14 cellular contexts compared by ENCODE assay signal in the genomic region with DNA sequence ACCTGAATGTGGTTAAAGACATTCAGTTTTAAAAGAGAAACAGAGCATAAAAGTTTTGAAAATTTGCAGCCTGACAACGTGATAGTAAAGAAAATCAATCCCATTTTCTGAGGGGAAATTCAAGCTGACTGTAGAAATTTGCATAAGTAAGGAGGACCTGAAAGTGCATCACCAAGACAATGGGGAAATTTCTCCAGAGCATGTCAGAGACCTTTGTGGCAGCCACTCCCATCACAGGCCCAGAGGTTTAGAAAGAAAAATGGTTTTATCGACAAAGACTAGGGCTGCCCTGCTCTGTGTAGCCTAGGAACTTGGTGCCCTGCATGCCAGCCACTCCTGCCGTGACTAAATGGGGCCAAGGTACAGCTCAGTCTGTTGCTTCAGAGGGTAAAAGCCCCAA.
DNase-seq lines count a peak whose midpoint lies in the region; ATAC-seq, FAIRE-seq and TF ChIP-seq lines count a peak whose summit lies in the region.
"Had no signal": no experiment of that assay in that cellular context is flagged by ENCODE, and none has a peak within 500 bp of the region (broad histone marks: within the 10 kb centered on the region; RNA-seq: fewer than 3 reads in every experiment).

No MANE protein-coding gene starts in this region.

- H3K4me1 ChIP-seq in HUES48 (ENCODE audit: control insufficient read depth, insufficient read depth, low read length), result peaks cover 13% of the 10 kb centered on the region; the same call in 1 of the 2 replicates
- H3K4me1 ChIP-seq in H1 (replicated peaks in 1 of 4; ENCODE audit: control insufficient read depth in 3 of 4, insufficient read depth in 4 of 4, low read length in 3 of 4), result no peaks in the 10 kb centered on the region
- no peaks in the 10 kb centered on the region for H3K4me1 ChIP-seq in esophagus squamous epithelium

- H2BK20ac ChIP-seq in H1 (ENCODE audit: low read length), result no peak overlapping the region

- FAIRE-seq in H1 (lab: Jason Lieb, UNC), result peak; percentile 52
- FAIRE-seq: A204.1 had no signal

- WGBS in H1 (ENCODE audit: extremely low coverage in 1 of 2, insufficient coverage in 1 of 2, insufficient read length in 1 of 2, insufficient replicate concordance in 2 of 2, low coverage in 1 of 2, low lambda C conversion rate in 2 of 2, missing lambda C conversion rate in 1 of 2), 2 experiments, result 68% methylated on average over 3 of the region's 3 CpGs; no CpG with 5 or more reads in 1 of the 2 experiments
- 57 to 67% methylated on average over 2 to 3 of the region's 3 CpGs for WGBS in esophagus squamous epithelium, 2 donors

- no peaks in the 10 kb centered on the region for H4K20me1 ChIP-seq in H1 (replicated peaks in 1 of 2; ENCODE audit: control insufficient read depth in 1 of 2, insufficient read depth in 2 of 2, low read length in 2 of 2)

- H3K4me2 ChIP-seq in H1 (ENCODE audit: insufficient read depth in 1 of 2, low read depth in 2 of 2, low read length in 2 of 2), result peak overlapping the region in 1 of 2 experiments; percentile 21; a peak in 2 of 4 replicates

- no peaks in the 10 kb centered on the region for H3K27me3 ChIP-seq in HUES48 (ENCODE audit: control insufficient read depth, insufficient read depth, low read length)
- H3K27me3 ChIP-seq in H1 (replicated peaks in 1 of 4; ENCODE audit: control insufficient read depth in 3 of 4, extremely low read depth in 1 of 4, insufficient read depth in 3 of 4, low read length in 3 of 4), result no peaks in the 10 kb centered on the region
- H3K27me3 ChIP-seq in esophagus squamous epithelium, result no peaks in the 10 kb centered on the region

- H2AK5ac ChIP-seq in H1 (ENCODE audit: low read depth, low read length), result no peak overlapping the region

- H2AFZ ChIP-seq in H1 (ENCODE audit: low read length), result no peak overlapping the region; the same call in 1 of the 2 replicates

- intact Hi-C loops in esophagus squamous epithelium (cut with DNase I), result no loop called here

- H3K79me1 ChIP-seq in H1 (ENCODE audit: low read depth, low read length), result no peaks in the 10 kb centered on the region

- H4K91ac ChIP-seq in H1 (replicated peaks; ENCODE audit: insufficient read length, low read length), result no peak overlapping the region

- no peak overlapping the region for H4K8ac ChIP-seq in H1 (ENCODE audit: extremely low read depth, insufficient read depth, low read length)

- POLR2A ChIA-PET in H1 (lab: Charles Lee; ENCODE audit: partially characterized antibody), result no interaction called here

- H3K4ac ChIP-seq in H1 (replicated peaks; ENCODE audit: insufficient read length, low read depth, low read length), result no peak overlapping the region

- H3K9me3 ChIP-seq in HUES48 (ENCODE audit: control insufficient read depth, insufficient read depth, low read length) (0 out of 2 replicates have a peak, but pooled peaks cover 10% of the 10 kb centered on the region), H1 (ENCODE audit: insufficient read depth in 2 of 2, low read depth in 1 of 2, low read length in 1 of 2) (0 out of 4 replicates have a peak, but pooled peaks cover 0 to 3% of the 10 kb centered on the region in 2 experiments), esophagus squamous epithelium (peaks cover 0 to 5% (median 0%) of the 10 kb centered on the region in 3 donors)

- no peak overlapping the region for H3K56ac ChIP-seq in H1 (replicated peaks; ENCODE audit: insufficient read length, low read depth, low read length)

- H4K5ac ChIP-seq in H1 (ENCODE audit: insufficient read length, low read depth, low read length), result no peak overlapping the region

- no peak overlapping the region for H3K9ac ChIP-seq in HUES48 (ENCODE audit: low read depth, low read length)
- H3K9ac ChIP-seq in H1 (replicated peaks in 1 of 4; ENCODE audit: extremely low read depth in 1 of 4, low read depth in 3 of 4, low read length in 3 of 4), result no peak overlapping the region

- H2BK120ac ChIP-seq in H1 (replicated peaks; ENCODE audit: low read depth, low read length), result no peak overlapping the region

- no peaks in the 10 kb centered on the region for H3K79me2 ChIP-seq in H1 (ENCODE audit: control insufficient read depth in 1 of 2, insufficient read depth in 2 of 2, low read length in 2 of 2)

- H3K27ac ChIP-seq in HUES48 (ENCODE audit: low read depth, low read length) (peak overlapping the region; percentile 61), H1 (ENCODE audit: low read depth, low read length) (no peak overlapping the region), esophagus squamous epithelium (no peak overlapping the region)

- H2BK12ac ChIP-seq in H1 (ENCODE audit: low read depth, low read length), result no peak overlapping the region

- H3K23ac ChIP-seq in H1 (ENCODE audit: insufficient read length), result no peak overlapping the region

- no peak overlapping the region for H2BK5ac ChIP-seq in H1 (ENCODE audit: low read depth, low read length)

- DNase-seq in H1 (ENCODE audit: low read depth in 1 of 2, low spot score in 2 of 2) (peak in 1 of 2 experiments; percentile 19), NCI-H2227 treated with DMSO at 0.1 percent for 48 hours (lab: John Stamatoyannopoulos, UW) (no peak), esophagus squamous epithelium (lab: John Stamatoyannopoulos, UW) (no peak), NCI-H2081 treated with DMSO at 0.1 percent for 48 hours (lab: John Stamatoyannopoulos, UW) (no peak)
- DNase-seq: C1 segment of cervical spinal cord; Calu3; CD4-positive, alpha-beta T cell; DMS 273 treated with DMSO at 0.1 percent for 48 hours; HCEC 1CT; HFFc6 had no signal

- TF ChIP-seq EP300 in H1 (IDR thresholded peaks at IDR 0.05; ENCODE audit: borderline replicate concordance in 1 of 2, low read depth in 2 of 2, low read length in 2 of 2), result no peak

- CTCF ChIA-PET in H1 (lab: Charles Lee; ENCODE audit: partially characterized antibody), result no interaction called here

- H3K36me3 ChIP-seq in HUES48 (ENCODE audit: control insufficient read depth, insufficient read depth, low read length) (no peaks in the 10 kb centered on the region), H1 (ENCODE audit: control insufficient read depth in 2 of 4, insufficient read depth in 4 of 4, low read length in 3 of 4) (no peaks in the 10 kb centered on the region), esophagus squamous epithelium (no peaks in the 10 kb centered on the region)

- H3K23me2 ChIP-seq in H1 (ENCODE audit: low read depth, low read length), result no peaks in the 10 kb centered on the region

- H3K4me3 ChIP-seq in HUES48 (ENCODE audit: low read depth, low read length) (no peak overlapping the region), H1 (ENCODE audit: extremely low read depth in 1 of 4, insufficient read depth in 2 of 4, low read depth in 3 of 4, low read length in 4 of 4) (no peak overlapping the region), esophagus squamous epithelium (no peak overlapping the region)

- H3K14ac ChIP-seq in H1 (ENCODE audit: insufficient read length), result no peak overlapping the region

- TF ChIP-seq RAD21 in H1 (IDR thresholded peaks at IDR 0.05 in 1 of 2, conservative IDR thresholded peaks at IDR 0.05 in 1 of 2; ENCODE audit: low read depth in 2 of 2, low read length in 2 of 2), result no peak

- ATAC-seq in HG02610 (IDR thresholded peaks at IDR 0.05; ENCODE audit: unreplicated experiment) (peak; percentile 65), GM19455 (IDR thresholded peaks at IDR 0.05; ENCODE audit: unreplicated experiment) (no peak)

- H2BK15ac ChIP-seq in H1 (ENCODE audit: low read length), result no peak overlapping the region

- TF ChIP-seq CTCF in H1 (IDR thresholded peaks at IDR 0.05; ENCODE audit: control extremely low read depth in 1 of 3, insufficient read depth in 1 of 3, low read depth in 1 of 3, low read length in 3 of 3) (no peak), esophagus squamous epithelium (IDR thresholded peaks at IDR 0.05) (no peak)

- TF ChIP-seq POLR2A in H1 (IDR thresholded peaks at IDR 0.05; ENCODE audit: control extremely low read depth in 1 of 2, low read depth in 2 of 2, low read length in 2 of 2), result no peak
- TF ChIP-seq POLR2A in esophagus squamous epithelium (IDR thresholded peaks at IDR 0.05), result no peak

- H3K18ac ChIP-seq in H1 (ENCODE audit: extremely low read depth, low read length), result no peak overlapping the region
